ENCODE assay signal across 19 cellular contexts in genomic region chr4:187632260-187633010, GRCh38.
DNase-seq lines count a peak whose midpoint lies in the region; ATAC-seq and TF ChIP-seq lines count a peak whose summit lies in the region.
"Had no signal": no experiment of that assay in that cellular context is flagged by ENCODE, and none has a peak within 500 bp of the region (broad histone marks: within the 10 kb centered on the region; RNA-seq: fewer than 3 reads in every experiment).

No MANE protein-coding gene starts in this region.

- peaks cover 3% of the 10 kb centered on the region for H3K27me3 Mint-ChIP-seq in neural progenitor cell (ENCODE audit: insufficient read depth, low read depth)
- H3K27me3 Mint-ChIP-seq: CD4-positive, CD25-positive, alpha-beta regulatory T cell had no signal

- peaks cover 2% of the 10 kb centered on the region for H3K9me3 Mint-ChIP-seq in neural progenitor cell

- H3F3A ChIP-seq in neural progenitor cell (ENCODE audit: low read depth): no peaks in the 10 kb centered on the region

- TF ChIP-seq CTCF in neural progenitor cell (IDR thresholded peaks at IDR 0.05) (no peak), prostate gland (IDR thresholded peaks at IDR 0.05) (no peak)

- no peak for ATAC-seq in GM18858 (IDR thresholded peaks at IDR 0.05; ENCODE audit: unreplicated experiment)

- H3K36me3 ChIP-seq in adipocyte (ENCODE audit: control insufficient read depth, insufficient read depth, low read length, severe bottlenecking) (no peaks in the 10 kb centered on the region), neural progenitor cell (peaks cover 6% of the 10 kb centered on the region), prostate gland (no peaks in the 10 kb centered on the region)
- H3K36me3 ChIP-seq: MG63, SJSA1 had no signal

- H3K4me1 Mint-ChIP-seq in neural progenitor cell: no peaks in the 10 kb centered on the region
- H3K4me1 Mint-ChIP-seq: CD4-positive, CD25-positive, alpha-beta regulatory T cell had no signal

- H3K9me3 ChIP-seq in adipocyte (ENCODE audit: control insufficient read depth, low read length) (peaks cover 5% of the 10 kb centered on the region), neural progenitor cell (ENCODE audit: low read depth) (peaks cover 7% of the 10 kb centered on the region), prostate gland (no peaks in the 10 kb centered on the region)
- H3K9me3 ChIP-seq: Caco-2, SJSA1 had no signal

- DNase-seq in EH (ENCODE audit: low read depth) (peak; percentile 58), MV-4-11 (lab: John Stamatoyannopoulos, UW) (peak; percentile 67), adipocyte (ENCODE audit: low read depth) (peak; percentile 22), neural progenitor cell (ENCODE audit: low spot score) (peak; percentile 27), mucosa of gallbladder (ENCODE audit: low spot score) (no peak), prostate gland (ENCODE audit: low spot score) (no peak)
- DNase-seq: ACHN; Caco-2; CD4-positive, CD25-positive, alpha-beta regulatory T cell; DMS153; GOT3; KG1; MG63; NCI-H187 treated with DMSO at 0.1 percent for 48 hours; NCI-H345; NCI-H526 treated with DMSO at 0.1 percent for 48 hours had no signal

- H3K9ac ChIP-seq in adipocyte (ENCODE audit: low read length) (no peak overlapping the region), neural progenitor cell (no peak overlapping the region)

- no peak overlapping the region for H3K4me3 ChIP-seq in adipocyte (ENCODE audit: low read length)
- H3K4me3 ChIP-seq in neural progenitor cell: no peak overlapping the region
- H3K4me3 ChIP-seq in prostate gland: no peak overlapping the region
- H3K4me3 ChIP-seq: MG63, SJSA1 had no signal

- no peaks in the 10 kb centered on the region for H4K20me1 ChIP-seq in neural progenitor cell (ENCODE audit: low read depth)

- intact Hi-C loops in prostate gland (cut with DNase I): no loop called here

- H3K4me3 Mint-ChIP-seq in neural progenitor cell: no peak overlapping the region
- H3K4me3 Mint-ChIP-seq: CD4-positive, CD25-positive, alpha-beta regulatory T cell had no signal

- peak overlapping the region; percentile 83 for H2AFZ ChIP-seq in neural progenitor cell (replicated peaks)

- H3K4me1 ChIP-seq in adipocyte (ENCODE audit: control insufficient read depth, insufficient read depth, low read length): no peaks in the 10 kb centered on the region
- H3K4me1 ChIP-seq in neural progenitor cell: peaks cover 7% of the 10 kb centered on the region
- no peaks in the 10 kb centered on the region for H3K4me1 ChIP-seq in prostate gland (replicated peaks)
- H3K4me1 ChIP-seq: Caco-2, SJSA1 had no signal

- TF ChIP-seq POLR2A in prostate gland (IDR thresholded peaks at IDR 0.05): no peak

- H3K27ac Mint-ChIP-seq in neural progenitor cell: no peak overlapping the region
- H3K27ac Mint-ChIP-seq: CD4-positive, CD25-positive, alpha-beta regulatory T cell had no signal

- H3K36me3 Mint-ChIP-seq in neural progenitor cell: no peaks in the 10 kb centered on the region
- H3K36me3 Mint-ChIP-seq: CD4-positive, CD25-positive, alpha-beta regulatory T cell had no signal

- 72% methylated on average over 8 of the region's 8 CpGs for WGBS in prostate gland

- H3K27me3 ChIP-seq in adipocyte (replicated peaks; ENCODE audit: control insufficient read depth, insufficient read depth, low read length) (no peaks in the 10 kb centered on the region), neural progenitor cell (no peaks in the 10 kb centered on the region), prostate gland (replicated peaks; ENCODE audit: insufficient read depth) (no peaks in the 10 kb centered on the region)
- H3K27me3 ChIP-seq: MG63, SJSA1 had no signal

- no peak overlapping the region for H3K27ac ChIP-seq in neural progenitor cell
- no peak overlapping the region for H3K27ac ChIP-seq in prostate gland
- H3K27ac ChIP-seq: RWPE1, SJSA1 had no signal

- H3K79me2 ChIP-seq in neural progenitor cell (ENCODE audit: low read depth): no peaks in the 10 kb centered on the region

- no peak overlapping the region for H3K4me2 ChIP-seq in neural progenitor cell

Comparison
In these comparisons a context has a peak if more than half of its experiments do, and no peak if none do; other contexts are left out.
1. DNase-seq: peak in EH (single experiment), MV-4-11 (single experiment), adipocyte (single experiment) and neural progenitor cell (single experiment); none in mucosa of gallbladder (single experiment) and prostate gland (single experiment).